12 cellular contexts compared by ENCODE assay signal in the genomic region with DNA sequence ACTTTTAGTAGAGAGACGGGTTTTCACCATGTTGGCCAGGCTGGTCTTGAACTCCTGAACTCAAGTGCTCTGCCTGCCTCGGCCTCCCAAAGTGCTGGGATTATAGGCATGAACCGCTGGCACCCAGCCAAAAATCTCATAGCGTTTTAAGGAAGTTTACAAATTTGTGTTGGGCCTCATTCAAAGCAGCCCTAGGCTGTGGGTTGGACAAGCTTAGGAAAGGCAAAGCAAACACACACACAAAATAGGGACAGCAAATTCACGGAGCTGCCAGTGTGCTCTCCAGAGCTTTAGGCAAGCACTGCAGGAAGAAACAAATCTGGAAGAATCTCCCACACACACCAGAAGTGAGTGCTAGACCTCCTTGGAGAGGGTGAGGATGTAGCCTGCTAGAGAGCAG. TPM values are rescaled to one million over a fixed set of nuclear protein-coding genes. Genes with fewer than 3 reads are reported as not detected.
DNase-seq lines count a peak whose midpoint lies in the region; ATAC-seq and TF ChIP-seq lines count a peak whose summit lies in the region.
"Not testable (repeated sequence)": the region's sequence is repeated elsewhere in the genome, so short reads cannot be mapped to it uniquely, and the experiment has no call there.
"Had no signal": no experiment of that assay in that cellular context is flagged by ENCODE, and none has a peak within 500 bp of the region (broad histone marks: within the 10 kb centered on the region; RNA-seq: fewer than 3 reads in every experiment).

No MANE protein-coding gene starts in this region.

- not testable (repeated sequence) for H3K79me2 ChIP-seq in DOHH2 (ENCODE audit: control insufficient read depth, low read length)

- H3K4me3 Mint-ChIP-seq in stimulated activated memory B cell treated with anti-CD40 and anti-IgM and Interleukin-4, amounts not matched to agents 10 μg/mL and 1 μg/mL and 100 μg/mL, for 72 hours = not testable (repeated sequence)

- H3K4me1 ChIP-seq in DOHH2 (ENCODE audit: control insufficient read depth, low read length) = peaks cover 19% of the 10 kb centered on the region

- H3K36me3 ChIP-seq in DOHH2 (ENCODE audit: control insufficient read depth, low read length) = not testable (repeated sequence)

- peak overlapping the region; percentile 51 for H3K4me3 ChIP-seq in DOHH2 (ENCODE audit: low read length)

- not testable (repeated sequence) for H4K20me1 ChIP-seq in DOHH2 (ENCODE audit: control insufficient read depth, insufficient read depth, low read depth, low read length)

- not testable (repeated sequence) for H3K27ac Mint-ChIP-seq in stimulated activated memory B cell treated with anti-CD40 and anti-IgM and Interleukin-4, amounts not matched to agents 10 μg/mL and 1 μg/mL and 100 μg/mL, for 72 hours

- not testable (repeated sequence) for TF ChIP-seq CTCF in DOHH2 (IDR thresholded peaks at IDR 0.05; ENCODE audit: low read depth, low read length, poor library complexity, severe bottlenecking)

- not testable (repeated sequence) for H3K9me2 ChIP-seq in DOHH2 (replicated peaks; ENCODE audit: control insufficient read depth, low read length)

- not testable (repeated sequence) for H3F3A ChIP-seq in DOHH2 (ENCODE audit: control insufficient read depth, insufficient read depth)

- not testable (repeated sequence) for H3K9me3 Mint-ChIP-seq in stimulated activated memory B cell treated with anti-CD40 and anti-IgM and Interleukin-4, amounts not matched to agents 10 μg/mL and 1 μg/mL and 100 μg/mL, for 72 hours

- H3K27me3 Mint-ChIP-seq in stimulated activated memory B cell treated with anti-CD40 and anti-IgM and Interleukin-4, amounts not matched to agents 10 μg/mL and 1 μg/mL and 100 μg/mL, for 72 hours = not testable (repeated sequence)

- peak; percentile 25 for DNase-seq in MV-4-11 (lab: John Stamatoyannopoulos, UW)
- peak; percentile 3 for DNase-seq in RPMI8226

- peak overlapping the region; percentile 23 for H3K27ac ChIP-seq in DOHH2 (ENCODE audit: low read depth, low read length)

- not testable (repeated sequence) for H3K4me1 Mint-ChIP-seq in stimulated activated memory B cell treated with anti-CD40 and anti-IgM and Interleukin-4, amounts not matched to agents 10 μg/mL and 1 μg/mL and 100 μg/mL, for 72 hours

- not testable (repeated sequence) for H3K9me3 ChIP-seq in DOHH2 (ENCODE audit: control insufficient read depth, insufficient read depth, low read length)

- ATAC-seq in GM18868 (IDR thresholded peaks at IDR 0.05; ENCODE audit: unreplicated experiment) = peak; percentile 14
- ATAC-seq in GM21576 (IDR thresholded peaks at IDR 0.05; ENCODE audit: unreplicated experiment) = peak; percentile 19
- ATAC-seq in HG03378 (IDR thresholded peaks at IDR 0.05; ENCODE audit: unreplicated experiment) = peak; percentile 12
- peak; percentile 43 for ATAC-seq in esophagus mucosa
- peak; percentile 43 for ATAC-seq in stimulated activated memory B cell treated with anti-CD40 and anti-IgM and Interleukin-4, amounts not matched to agents 10 μg/mL and 1 μg/mL and 100 μg/mL, for 72 hours

- peak overlapping the region; percentile 62 for H3K4me2 ChIP-seq in DOHH2 (ENCODE audit: low read length)

- H3K27me3 ChIP-seq in DOHH2 (ENCODE audit: control insufficient read depth, low read length) = not testable (repeated sequence)

- H3K36me3 Mint-ChIP-seq in stimulated activated memory B cell treated with anti-CD40 and anti-IgM and Interleukin-4, amounts not matched to agents 10 μg/mL and 1 μg/mL and 100 μg/mL, for 72 hours = not testable (repeated sequence)

RNA-seq across cellular contexts. Expression of a gene that starts 25.6 kb away (rescaled TPM):
- 5.3 TPM for total RNA-seq in esophagus mucosa
- total RNA-seq: CD8-positive, alpha-beta T cell; GM23248; HFFc6; T-helper 17 cell had no signal

RNA-seq across cellular contexts. Expression of a gene that starts 39.8 kb away (rescaled TPM):
- total RNA-seq in esophagus mucosa = 67.1 TPM

Comparison
In these comparisons a context has a peak if more than half of its experiments do, and no peak if none do; other contexts are left out.
1. Peak in every context shown above with its lines: DNase-seq, ATAC-seq, H3K4me3 ChIP-seq and H3K27ac ChIP-seq.